ENCODE assay signal across 29 cellular contexts in genomic region chr5:28880936-28881335, GRCh38.
"Had no signal": no experiment of that assay in that cellular context is flagged by ENCODE, and none has a peak within 500 bp of the region (broad histone marks: within the 10 kb centered on the region; RNA-seq: fewer than 3 reads in every experiment).

No MANE protein-coding gene starts in this region.

- DNase-seq: activated CD4-positive, alpha-beta memory T cell treated with anti-CD3 and anti-CD28 coated beads, Interleukin-2, amount 10 ng/mL, durations not matched to agents 7 days and 5 days; activated CD4-positive, alpha-beta T cell treated with anti-CD3 and anti-CD28 coated beads for 1 hour; activated CD4-positive, alpha-beta T cell treated with anti-CD3 and anti-CD28 coated beads for 36 hours; activated CD4-positive, alpha-beta T cell treated with anti-CD3 and anti-CD28 coated beads for 48 hours; activated CD4-positive, alpha-beta T cell treated with anti-CD3 and anti-CD28 coated beads, Interleukin-2, amount 10 ng/mL, durations not matched to agents 7 days and 5 days; activated CD4-positive, alpha-beta T cell treated with anti-CD3 and anti-CD28 coated beads, Interleukin-2, amount 50 U/mL, for 48 hours; activated CD4-positive, CD25-positive, alpha-beta regulatory T cell; activated CD8-positive, alpha-beta memory T cell treated with anti-CD3 and anti-CD28 coated beads for 24 hours; activated CD8-positive, alpha-beta memory T cell treated with anti-CD3 and anti-CD28 coated beads, Interleukin-2, amount 10 ng/mL, durations not matched to agents 7 days and 5 days; activated CD8-positive, alpha-beta memory T cell treated with anti-CD3 and anti-CD28 coated beads, Interleukin-2, amount 50 U/mL, for 48 hours; activated CD8-positive, alpha-beta T cell treated with anti-CD3 and anti-CD28 coated beads, Interleukin-2, amount 10 ng/mL, durations not matched to agents 7 days and 5 days; activated effector memory CD4-positive, alpha-beta T cell treated with Interleukin-2 at 50 U/mL for 16 hours; activated gamma-delta T cell; activated naive CD4-positive, alpha-beta T cell treated with anti-CD3 and anti-CD28 coated beads, Interleukin-2, amount 10 ng/mL, durations not matched to agents 7 days and 5 days; activated naive CD4-positive, alpha-beta T cell treated with Interleukin-2 at 50 U/mL for 16 hours; activated naive CD8-positive, alpha-beta T cell treated with anti-CD3 and anti-CD28 coated beads, Interleukin-2, amount 10 ng/mL, durations not matched to agents 7 days and 5 days; activated naive CD8-positive, alpha-beta T cell treated with anti-CD3 and anti-CD28 coated beads, Interleukin-2, amount 50 U/mL, for 24 hours; activated T-cell treated with anti-CD3 and anti-CD28 coated beads, Interleukin-2, amount 50 U/mL, for 24 hours; activated T-cell treated with anti-CD3 and anti-CD28 coated beads, Interleukin-2, amount 50 U/mL, for 48 hours; amygdala; anterior cingulate cortex; caudate nucleus; cerebellar nuclear complex; colonic mucosa; T-helper 2 cell; T-helper 9 cell; WERI-Rb-1 had no signal

- H3K27ac ChIP-seq: ascending aorta, cardiac muscle cell, colonic mucosa, WERI-Rb-1 had no signal
